Comparison of ENCODE assay signal across 1 cellular context in the genomic region with DNA sequence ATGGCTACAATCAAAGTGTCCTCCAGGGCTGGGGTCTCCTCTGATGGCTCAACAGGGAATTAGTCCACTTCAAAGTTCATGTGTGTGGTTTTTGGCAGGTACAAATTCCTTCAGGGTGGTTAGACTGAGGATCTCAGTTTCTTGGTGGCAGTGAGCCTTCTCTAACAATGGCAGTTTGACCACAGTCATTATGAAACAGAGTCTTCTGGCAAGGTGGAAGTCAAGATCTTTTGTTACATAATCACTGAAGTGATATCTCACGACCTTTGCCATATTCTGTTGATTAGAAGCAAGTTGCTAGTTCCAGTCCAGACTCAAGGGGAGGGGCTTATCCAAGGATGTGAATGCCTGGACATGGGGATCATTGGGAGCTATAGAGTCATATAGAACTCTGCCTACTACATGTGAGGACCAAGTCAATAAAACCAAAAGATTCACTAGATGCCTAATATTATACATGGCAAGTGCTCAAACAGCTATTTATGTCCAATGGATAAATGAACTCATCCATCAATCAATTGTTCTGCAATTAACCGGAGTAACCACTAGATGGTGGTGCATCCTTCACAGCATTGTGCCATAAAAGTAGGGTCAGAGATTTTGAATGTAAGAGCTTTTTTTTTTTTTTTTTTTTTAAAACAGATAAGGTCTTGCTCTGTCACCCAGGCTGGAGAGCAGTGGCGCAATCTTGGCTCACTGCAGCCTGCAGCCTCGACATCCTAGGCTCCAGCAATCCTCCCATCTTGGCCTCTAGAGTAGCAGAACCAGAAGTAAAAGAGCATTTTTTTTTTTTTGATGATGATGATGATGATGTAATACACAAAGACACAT.
TF ChIP-seq lines count a peak whose summit lies in the region.

No MANE protein-coding gene starts in this region.

TF ChIP-seq in endothelial cell of umbilical vein, 7 proteins besides CTCF, POLR2A, EP300 and RAD21 (continued from another document):
- TF ChIP-seq POLR2AphosphoS5 (IDR thresholded peaks at IDR 0.05; ENCODE audit: insufficient read depth, low read depth, low read length) (no peak), MYC (IDR thresholded peaks at IDR 0.05; ENCODE audit: low read depth, low read length) (no peak), EZH2 (IDR thresholded peaks at IDR 0.05; ENCODE audit: borderline replicate concordance, low read depth, low read length, severe bottlenecking) (no peak), FOS (IDR thresholded peaks at IDR 0.05; ENCODE audit: borderline replicate concordance, insufficient read depth, low read length) (no peak), GATA2 (IDR thresholded peaks at IDR 0.05; ENCODE audit: insufficient read depth, insufficient read length, low read depth, low read length) (no peak)
- TF ChIP-seq, protein P1, sequence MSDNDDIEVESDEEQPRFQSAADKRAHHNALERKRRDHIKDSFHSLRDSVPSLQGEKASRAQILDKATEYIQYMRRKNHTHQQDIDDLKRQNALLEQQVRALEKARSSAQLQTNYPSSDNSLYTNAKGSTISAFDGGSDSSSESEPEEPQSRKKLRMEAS (IDR thresholded peaks at IDR 0.05; ENCODE audit: insufficient read depth, insufficient read length): no peak
